ENCODE assay signal across 1 cellular context in the genomic region with DNA sequence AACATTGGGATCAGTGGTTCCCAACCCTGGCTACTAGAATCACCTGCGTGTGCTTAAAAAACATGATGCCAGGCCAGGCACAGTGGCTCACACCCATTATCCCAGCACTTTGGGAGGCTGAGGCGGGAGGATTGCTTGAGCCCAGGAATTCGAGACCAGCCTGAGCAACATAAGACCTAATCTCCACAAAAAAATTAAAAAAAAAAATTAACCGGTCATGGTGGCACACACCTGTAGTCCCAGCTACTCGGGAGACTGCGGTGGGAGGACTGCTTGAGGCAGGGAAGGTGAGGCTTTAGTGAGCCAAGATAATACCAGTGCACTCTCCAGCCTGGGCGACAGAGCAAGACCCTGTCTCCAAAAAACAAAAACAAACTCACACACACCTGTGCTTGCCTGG.
TF ChIP-seq lines count a peak whose summit lies in the region.

No MANE protein-coding gene starts in this region.

TF ChIP-seq in WTC11, 78 proteins besides CTCF, POLR2A, EP300 and RAD21 (continued from another document):
- TF ChIP-seq, protein P1, sequence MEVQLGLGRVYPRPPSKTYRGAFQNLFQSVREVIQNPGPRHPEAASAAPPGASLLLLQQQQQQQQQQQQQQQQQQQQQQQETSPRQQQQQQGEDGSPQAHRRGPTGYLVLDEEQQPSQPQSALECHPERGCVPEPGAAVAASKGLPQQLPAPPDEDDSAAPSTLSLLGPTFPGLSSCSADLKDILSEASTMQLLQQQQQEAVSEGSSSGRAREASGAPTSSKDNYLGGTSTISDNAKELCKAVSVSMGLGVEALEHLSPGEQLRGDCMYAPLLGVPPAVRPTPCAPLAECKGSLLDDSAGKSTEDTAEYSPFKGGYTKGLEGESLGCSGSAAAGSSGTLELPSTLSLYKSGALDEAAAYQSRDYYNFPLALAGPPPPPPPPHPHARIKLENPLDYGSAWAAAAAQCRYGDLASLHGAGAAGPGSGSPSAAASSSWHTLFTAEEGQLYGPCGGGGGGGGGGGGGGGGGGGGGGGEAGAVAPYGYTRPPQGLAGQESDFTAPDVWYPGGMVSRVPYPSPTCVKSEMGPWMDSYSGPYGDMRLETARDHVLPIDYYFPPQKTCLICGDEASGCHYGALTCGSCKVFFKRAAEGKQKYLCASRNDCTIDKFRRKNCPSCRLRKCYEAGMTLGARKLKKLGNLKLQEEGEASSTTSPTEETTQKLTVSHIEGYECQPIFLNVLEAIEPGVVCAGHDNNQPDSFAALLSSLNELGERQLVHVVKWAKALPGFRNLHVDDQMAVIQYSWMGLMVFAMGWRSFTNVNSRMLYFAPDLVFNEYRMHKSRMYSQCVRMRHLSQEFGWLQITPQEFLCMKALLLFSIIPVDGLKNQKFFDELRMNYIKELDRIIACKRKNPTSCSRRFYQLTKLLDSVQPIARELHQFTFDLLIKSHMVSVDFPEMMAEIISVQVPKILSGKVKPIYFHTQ (CRISPR knock-in tag; IDR thresholded peaks at IDR 0.05) = no peak
- TF ChIP-seq ZNF263 (CRISPR knock-in tag; IDR thresholded peaks at IDR 0.05; ENCODE audit: low read depth) = no peak
- TF ChIP-seq, protein P2, sequence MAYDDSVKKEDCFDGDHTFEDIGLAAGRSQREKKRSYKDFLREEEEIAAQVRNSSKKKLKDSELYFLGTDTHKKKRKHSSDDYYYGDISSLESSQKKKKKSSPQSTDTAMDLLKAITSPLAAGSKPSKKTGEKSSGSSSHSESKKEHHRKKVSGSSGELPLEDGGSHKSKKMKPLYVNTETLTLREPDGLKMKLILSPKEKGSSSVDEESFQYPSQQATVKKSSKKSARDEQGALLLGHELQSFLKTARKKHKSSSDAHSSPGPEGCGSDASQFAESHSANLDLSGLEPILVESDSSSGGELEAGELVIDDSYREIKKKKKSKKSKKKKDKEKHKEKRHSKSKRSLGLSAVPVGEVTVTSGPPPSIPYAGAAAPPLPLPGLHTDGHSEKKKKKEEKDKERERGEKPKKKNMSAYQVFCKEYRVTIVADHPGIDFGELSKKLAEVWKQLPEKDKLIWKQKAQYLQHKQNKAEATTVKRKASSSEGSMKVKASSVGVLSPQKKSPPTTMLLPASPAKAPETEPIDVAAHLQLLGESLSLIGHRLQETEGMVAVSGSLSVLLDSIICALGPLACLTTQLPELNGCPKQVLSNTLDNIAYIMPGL (CRISPR knock-in tag; IDR thresholded peaks at IDR 0.05) = no peak
- TF ChIP-seq RELA (CRISPR knock-in tag; IDR thresholded peaks at IDR 0.05; ENCODE audit: borderline replicate concordance) = no peak
- TF ChIP-seq, protein P3, sequence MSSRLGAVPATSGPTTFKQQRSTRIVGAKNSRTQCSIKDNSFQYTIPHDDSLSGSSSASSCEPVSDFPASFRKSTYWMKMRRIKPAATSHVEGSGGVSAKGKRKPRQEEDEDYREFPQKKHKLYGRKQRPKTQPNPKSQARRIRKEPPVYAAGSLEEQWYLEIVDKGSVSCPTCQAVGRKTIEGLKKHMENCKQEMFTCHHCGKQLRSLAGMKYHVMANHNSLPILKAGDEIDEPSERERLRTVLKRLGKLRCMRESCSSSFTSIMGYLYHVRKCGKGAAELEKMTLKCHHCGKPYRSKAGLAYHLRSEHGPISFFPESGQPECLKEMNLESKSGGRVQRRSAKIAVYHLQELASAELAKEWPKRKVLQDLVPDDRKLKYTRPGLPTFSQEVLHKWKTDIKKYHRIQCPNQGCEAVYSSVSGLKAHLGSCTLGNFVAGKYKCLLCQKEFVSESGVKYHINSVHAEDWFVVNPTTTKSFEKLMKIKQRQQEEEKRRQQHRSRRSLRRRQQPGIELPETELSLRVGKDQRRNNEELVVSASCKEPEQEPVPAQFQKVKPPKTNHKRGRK (CRISPR knock-in tag; IDR thresholded peaks at IDR 0.05; ENCODE audit: borderline replicate concordance) = no peak
- no peak for TF ChIP-seq TEAD4 (CRISPR knock-in tag; IDR thresholded peaks at IDR 0.05)
- TF ChIP-seq ZNF423 (CRISPR knock-in tag; IDR thresholded peaks at IDR 0.05) = no peak
